22 cellular contexts compared by ENCODE assay signal in genomic region chr9:16425572-16425971, GRCh38.
DNase-seq lines count a peak whose midpoint lies in the region; ATAC-seq, FAIRE-seq and TF ChIP-seq lines count a peak whose summit lies in the region.
"Had no signal": no experiment of that assay in that cellular context is flagged by ENCODE, and none has a peak within 500 bp of the region (broad histone marks: within the 10 kb centered on the region; RNA-seq: fewer than 3 reads in every experiment).

No MANE protein-coding gene starts in this region.

- no peaks in the 10 kb centered on the region for H3K9me1 ChIP-seq in keratinocyte (ENCODE audit: control insufficient read depth, extremely low read depth, insufficient read depth, low read length)

- CTCF ChIA-PET in A549 (lab: Yijun Ruan, JAX): interaction anchor here (0.7 to 1.2 kb wide), 4 partner anchors 30 to 898 kb away, joined by 3 to 5 read pairs (median 4); no protein-coding TSS in a partner anchor

- TF ChIP-seq CTCF in A549 (IDR thresholded peaks at IDR 0.05) (no peak), astrocyte of the spinal cord (IDR thresholded peaks at IDR 0.05; ENCODE audit: low read depth, low read length) (no peak), keratinocyte (optimal IDR thresholded peaks at IDR 0.05 in 1 of 3, IDR thresholded peaks at IDR 0.05 in 1 of 3, conservative IDR thresholded peaks at IDR 0.05 in 1 of 3; ENCODE audit: extremely low read depth in 1 of 3, insufficient read depth in 2 of 3, low read length in 3 of 3) (no peak)

- H4K20me1 ChIP-seq in keratinocyte (ENCODE audit: control insufficient read depth, extremely low read depth, insufficient read depth, low read length): no peaks in the 10 kb centered on the region

- no peak overlapping the region for H3K4me3 ChIP-seq in A549
- no peak overlapping the region for H3K4me3 ChIP-seq in astrocyte of the spinal cord (ENCODE audit: low read depth, low read length)
- no peak overlapping the region for H3K4me3 ChIP-seq in keratinocyte (ENCODE audit: control insufficient read depth in 2 of 3, extremely low read depth in 1 of 3, insufficient read depth in 2 of 3, low read depth in 1 of 3, low read length in 3 of 3)
- H3K4me3 ChIP-seq: heart left ventricle, neural progenitor cell, sigmoid colon, upper lobe of right lung had no signal

- POLR2A ChIA-PET in A549 (lab: Yijun Ruan, JAX): interaction anchor here (0.6 kb wide), 1 partner anchor 11 kb away, joined by 3 read pairs; no protein-coding TSS in a partner anchor

- in situ Hi-C loops in astrocyte of the spinal cord (cut with HindIII; ENCODE audit: low sequenced_read_pairs): no loop called here

- 29% methylated on average over 6 of the region's 6 CpGs for WGBS in A549 (ENCODE audit: missing lambda C conversion rate)

- no peak overlapping the region for H3K9ac ChIP-seq in keratinocyte (ENCODE audit: control insufficient read depth, extremely low read depth, insufficient read depth, low read length)
- H3K9ac ChIP-seq: neural progenitor cell had no signal

- H3K9me3 ChIP-seq in A549: no peaks in the 10 kb centered on the region
- no peaks in the 10 kb centered on the region for H3K9me3 ChIP-seq in keratinocyte (ENCODE audit: control insufficient read depth, low read depth, low read length)
- H3K9me3 ChIP-seq: heart left ventricle, sigmoid colon, upper lobe of right lung had no signal

- ATAC-seq in A549: peak in 1 of 2 experiments; percentile 69; a peak in 3 of 6 replicates
- ATAC-seq: activated CD8-positive, alpha-beta memory T cell treated with anti-CD3 and anti-CD28 coated beads, Interleukin-2, amount 10 ng/mL, durations not matched to agents 7 days and 5 days; heart left ventricle; stimulated activated naive B cell treated with anti-CD40 and anti-IgM and Interleukin-4, amounts not matched to agents 10 μg/mL and 1 μg/mL and 100 μg/mL, for 72 hours; upper lobe of right lung had no signal

- H2AFZ ChIP-seq in keratinocyte (ENCODE audit: control insufficient read depth, low read length): peak overlapping the region; percentile 32
- H2AFZ ChIP-seq: neural progenitor cell had no signal

- H3K27ac ChIP-seq in A549 (peak overlapping the region in 1 of 2 experiments; percentile 13; a peak in 2 of 6 replicates), keratinocyte (ENCODE audit: control insufficient read depth, insufficient read depth, low read length) (no peak overlapping the region)
- H3K27ac ChIP-seq: heart left ventricle, neural progenitor cell, sigmoid colon, upper lobe of right lung had no signal

- DNase-seq in A549 (ENCODE audit: low read depth in 1 of 2, low spot score in 1 of 2) (peak in 1 of 2 experiments; percentile 47), HT1080 (ENCODE audit: low read depth) (peak; percentile 11), astrocyte of the spinal cord (ENCODE audit: low read depth, low spot score) (peak; percentile 51), keratinocyte (ENCODE audit: low read depth, low spot score) (peak; percentile 15), NCI-H510A (lab: John Stamatoyannopoulos, UW) (no peak), ureter (ENCODE audit: low spot score) (no peak), NCI-H446 treated with DMSO at 0.1 percent for 48 hours (lab: John Stamatoyannopoulos, UW) (no peak), DMS79 treated with DMSO at 0.1 percent for 48 hours (lab: John Stamatoyannopoulos, UW) (no peak)
- DNase-seq: ACHN; activated B cell treated with CpG ODN at 0.5 μM for 24 hours; activated CD8-positive, alpha-beta memory T cell treated with anti-CD3 and anti-CD28 coated beads, Interleukin-2, amount 10 ng/mL, durations not matched to agents 7 days and 5 days; activated naive CD4-positive, alpha-beta T cell; COR-L47; endodermal cell; heart left ventricle; KG1; NCI-H1436 treated with DMSO at 0.1 percent for 48 hours; sigmoid colon; stimulated activated naive B cell treated with anti-CD40 and anti-IgM and Interleukin-4, amounts not matched to agents 10 μg/mL and 1 μg/mL and 100 μg/mL, for 72 hours; upper lobe of right lung had no signal

- TF ChIP-seq RAD21 in A549 (conservative IDR thresholded peaks at IDR 0.05 in 1 of 2, IDR thresholded peaks at IDR 0.05 in 1 of 2): no peak

- no peaks in the 10 kb centered on the region for H3K27me3 ChIP-seq in keratinocyte (ENCODE audit: control insufficient read depth, extremely low read depth, insufficient read depth, low read length)
- H3K27me3 ChIP-seq: heart left ventricle, sigmoid colon, upper lobe of right lung had no signal

- TF ChIP-seq EP300 in A549 (IDR thresholded peaks at IDR 0.05): no peak

- FAIRE-seq in A549 (lab: Jason Lieb, UNC) (peak; percentile 70), keratinocyte (lab: Jason Lieb, UNC) (peak; percentile 80)
- FAIRE-seq: GM18507 had no signal

- dilution Hi-C loops in keratinocyte (cut with MboI; ENCODE audit: extremely low pct_ligation_motif_present, low sequenced_read_pairs): no loop called here

- H3K4me2 ChIP-seq in A549 (peak overlapping the region; percentile 35), keratinocyte (ENCODE audit: control insufficient read depth, extremely low read depth, insufficient read depth, low read depth, low read length) (peak overlapping the region; percentile 61)
- H3K4me2 ChIP-seq: neural progenitor cell had no signal

- no peak for TF ChIP-seq POLR2A in A549 (IDR thresholded peaks at IDR 0.05; ENCODE audit: low read length)

- H3K79me2 ChIP-seq in keratinocyte (ENCODE audit: control insufficient read depth, insufficient read depth, low read length): no peaks in the 10 kb centered on the region

- no peaks in the 10 kb centered on the region for H3K36me3 ChIP-seq in keratinocyte (ENCODE audit: control insufficient read depth in 2 of 2, extremely low read depth in 1 of 2, insufficient read depth in 2 of 2, low read length in 2 of 2)
- H3K36me3 ChIP-seq: heart left ventricle, neural progenitor cell, sigmoid colon, upper lobe of right lung had no signal

- H3K4me1 ChIP-seq in A549 (peaks cover 10% of the 10 kb centered on the region), keratinocyte (ENCODE audit: control insufficient read depth, extremely low read depth, insufficient read depth, low read length) (peaks cover 21% of the 10 kb centered on the region)
- H3K4me1 ChIP-seq: heart left ventricle, upper lobe of right lung had no signal

TF ChIP-seq in A549, 52 proteins besides CTCF, POLR2A, EP300 and RAD21:
- TF ChIP-seq MAX (IDR thresholded peaks at IDR 0.05) (peak; percentile 17; the same call in 1 of the 2 replicates), CEBPB (IDR thresholded peaks at IDR 0.05) (0 out of 4 replicates have a peak, but pooled peaks of 1 of the 2 experiments have one; percentile 36), GATA3 (IDR thresholded peaks at IDR 0.05; ENCODE audit: borderline replicate concordance) (peak; percentile 19; the same call in 1 of the 2 replicates), RARB (CRISPR knock-in tag; IDR thresholded peaks at IDR 0.05) (no peak)

Comparison
In these comparisons a context has a peak if more than half of its experiments do, and no peak if none do; other contexts are left out.
1. DNase-seq: peak in HT1080 (single experiment), astrocyte of the spinal cord (single experiment) and keratinocyte (single experiment); none in NCI-H510A (single experiment), ureter (single experiment), NCI-H446 treated with DMSO at 0.1 percent for 48 hours (single experiment) and DMS79 treated with DMSO at 0.1 percent for 48 hours (single experiment).